In genomic region chr9:99650187-99650874, GRCh38 we compare ENCODE assay signal across 29 cellular contexts.
"Had no signal": no experiment of that assay in that cellular context is flagged by ENCODE, and none has a peak within 500 bp of the region (broad histone marks: within the 10 kb centered on the region; RNA-seq: fewer than 3 reads in every experiment).

No MANE protein-coding gene starts in this region.

- ATAC-seq: activated CD4-positive, alpha-beta T cell treated with anti-CD3 and anti-CD28 coated beads for 36 hours; activated CD4-positive, CD25-positive, alpha-beta regulatory T cell treated with anti-CD3 and anti-CD28 coated beads, Interleukin-2, amount 50 U/mL, for 24 hours; activated T-cell treated with anti-CD3 and anti-CD28 coated beads, Interleukin-2, amount 50 U/mL, for 72 hours; effector memory CD8-positive, alpha-beta T cell; foreskin keratinocyte; gastrocnemius medialis; T-helper 17 cell had no signal

- H3K27ac Mint-ChIP-seq: activated B cell treated with CpG ODN at 0.5 μM for 24 hours; activated CD4-positive, alpha-beta memory T cell treated with anti-CD3 and anti-CD28 coated beads for 36 hours; activated CD4-positive, alpha-beta T cell treated with anti-CD3 and anti-CD28 coated beads for 36 hours; activated CD4-positive, alpha-beta T cell treated with anti-CD3 and anti-CD28 coated beads, Interleukin-2, amount 10 ng/mL, durations not matched to agents 24 days and 14 days; activated naive CD8-positive, alpha-beta T cell; activated T-cell treated with anti-CD3 and anti-CD28 coated beads, Interleukin-2, amount 50 U/mL, for 24 hours; activated T-cell treated with anti-CD3 and anti-CD28 coated beads, Interleukin-2, amount 50 U/mL, for 72 hours; effector memory CD8-positive, alpha-beta T cell; T-helper 17 cell; T-helper 2 cell treated with Interferon-gamma antibody and Interleukin-4, amounts not matched to agents 5 μg/mL and 100 μg/mL, for 36 hours had no signal

- DNase-seq: activated B cell treated with CpG ODN at 0.5 μM for 24 hours; activated CD4-positive, alpha-beta memory T cell treated with anti-CD3 and anti-CD28 coated beads for 36 hours; activated CD4-positive, alpha-beta T cell treated with anti-CD3 and anti-CD28 coated beads for 36 hours; activated CD4-positive, alpha-beta T cell treated with anti-CD3 and anti-CD28 coated beads, Interleukin-2, amount 10 ng/mL, durations not matched to agents 24 days and 14 days; activated CD8-positive, alpha-beta memory T cell treated with anti-CD3 and anti-CD28 coated beads, Interleukin-2, amount 50 U/mL, for 48 hours; activated gamma-delta T cell treated with Interleukin-2 at 50 U/mL for 16 hours; activated naive CD4-positive, alpha-beta T cell treated with anti-CD3 and anti-CD28 coated beads, Interleukin-2, amount 50 U/mL, for 16 hours; activated naive CD4-positive, alpha-beta T cell treated with Interleukin-2 at 50 U/mL for 16 hours; activated T-cell treated with anti-CD3 and anti-CD28 coated beads for 4 hours; activated T-cell treated with anti-CD3 and anti-CD28 coated beads, Interleukin-2, amount 50 U/mL, for 24 hours; activated T-cell treated with anti-CD3 and anti-CD28 coated beads, Interleukin-2, amount 50 U/mL, for 72 hours; brain microvascular endothelial cell; cortex of kidney; dermis blood vessel endothelial cell; effector CD4-positive, alpha-beta T cell; effector memory CD8-positive, alpha-beta T cell; erythroblast; foreskin keratinocyte; gastrocnemius medialis; glutamatergic neuron; T-helper 1 cell; T-helper 17 cell; T1000; WERI-Rb-1 had no signal

- H3K4me1 ChIP-seq: esophagus muscularis mucosa, foreskin keratinocyte, gastrocnemius medialis had no signal

- H3K36me3 Mint-ChIP-seq: activated CD4-positive, alpha-beta memory T cell treated with anti-CD3 and anti-CD28 coated beads for 36 hours; activated naive CD8-positive, alpha-beta T cell had no signal

- H3K9me3 Mint-ChIP-seq: effector memory CD8-positive, alpha-beta T cell had no signal

- H3K27me3 ChIP-seq: brain microvascular endothelial cell, esophagus muscularis mucosa, foreskin keratinocyte, gastrocnemius medialis had no signal

- H3K27ac ChIP-seq: brain microvascular endothelial cell, esophagus muscularis mucosa, foreskin keratinocyte, gastrocnemius medialis, WERI-Rb-1 had no signal

- H3K9me3 ChIP-seq: gastrocnemius medialis had no signal

- H3K4me1 Mint-ChIP-seq: activated CD4-positive, alpha-beta T cell treated with anti-CD3 and anti-CD28 coated beads for 36 hours; activated CD4-positive, alpha-beta T cell treated with anti-CD3 and anti-CD28 coated beads, Interleukin-2, amount 10 ng/mL, durations not matched to agents 24 days and 14 days; central memory CD8-positive, alpha-beta T cell; T-helper 17 cell had no signal

- H3K27me3 Mint-ChIP-seq: activated B cell treated with CpG ODN at 0.5 μM for 24 hours; activated naive CD8-positive, alpha-beta T cell had no signal

- H3K4me3 Mint-ChIP-seq: activated B cell treated with CpG ODN at 0.5 μM for 24 hours; activated CD4-positive, alpha-beta memory T cell treated with anti-CD3 and anti-CD28 coated beads for 36 hours; activated CD4-positive, alpha-beta T cell treated with anti-CD3 and anti-CD28 coated beads for 36 hours; activated CD4-positive, alpha-beta T cell treated with anti-CD3 and anti-CD28 coated beads, Interleukin-2, amount 10 ng/mL, durations not matched to agents 24 days and 14 days; activated naive CD8-positive, alpha-beta T cell; activated T-cell treated with anti-CD3 and anti-CD28 coated beads, Interleukin-2, amount 50 U/mL, for 24 hours; activated T-cell treated with anti-CD3 and anti-CD28 coated beads, Interleukin-2, amount 50 U/mL, for 72 hours; central memory CD8-positive, alpha-beta T cell; effector memory CD8-positive, alpha-beta T cell; T-helper 17 cell; T-helper 2 cell treated with Interferon-gamma antibody and Interleukin-4, amounts not matched to agents 5 μg/mL and 100 μg/mL, for 36 hours had no signal

- H3K4me3 ChIP-seq: esophagus muscularis mucosa, gastrocnemius medialis had no signal

- H3K36me3 ChIP-seq: brain microvascular endothelial cell, esophagus muscularis mucosa, gastrocnemius medialis, WERI-Rb-1 had no signal
